8 cellular contexts compared by ENCODE assay signal in genomic region chr6:78867370-78868040, GRCh38. TPM values are rescaled to one million over a fixed set of nuclear protein-coding genes. Genes with fewer than 3 reads are reported as not detected.
A peak's percentile ranks its signal among the peaks of the same experiment; 100 is the strongest.
DNase-seq lines count a peak whose midpoint lies in the region; ATAC-seq and TF ChIP-seq lines count a peak whose summit lies in the region.

Gene IRAK1BP1 (plus strand): TSS chr6:78867551. CDS start chr6:78867577, 26 bp downstream.

- DNase-seq in GOT3 (lab: John Stamatoyannopoulos, UW) (peak; percentile 30), LoVo (ENCODE audit: low spot score) (peak; percentile 83), SHP77 (lab: John Stamatoyannopoulos, UW) (peak; percentile 86 to 87), activated gamma-delta T cell treated with Interleukin-2 at 50 U/mL for 16 hours (peak; percentile 71), substantia nigra (lab: John Stamatoyannopoulos, UW) (peak; percentile 4 to 86 (median 72))

- H3K4me1 ChIP-seq in ES-I3 (ENCODE audit: insufficient read depth, low read length) (no peaks in the 10 kb centered on the region), gastroesophageal sphincter (peaks cover 0 to 14% (median 0%) of the 10 kb centered on the region in 3 donors), neutrophil (ENCODE audit: control insufficient read depth in 1 of 2, insufficient read depth in 1 of 2, low read depth in 1 of 2, low read length in 1 of 2) (peaks cover 4 to 8% of the 10 kb centered on the region in 2 experiments)

- peak within 1 kb of the TSS; percentile 90 for H3K9ac ChIP-seq in ES-I3 (ENCODE audit: low read depth, low read length)

- ATAC-seq in gastroesophageal sphincter, result peak; percentile 93

- WGBS in gastroesophageal sphincter (ENCODE audit: low coverage in 1 of 2), 2 donors, result 0 to 1% methylated on average over 11 to 13 of the region's 48 CpGs

- H3K9me3 ChIP-seq in ES-I3 (ENCODE audit: control insufficient read depth, insufficient read depth, low read length) (no peaks in the 10 kb centered on the region), gastroesophageal sphincter (no peaks in the 10 kb centered on the region), neutrophil (no peaks in the 10 kb centered on the region)

- H3K36me3 ChIP-seq in ES-I3 (ENCODE audit: insufficient read depth, low read length) (no peaks in the 10 kb centered on the region), gastroesophageal sphincter (peaks cover 0 to 17% of the 10 kb centered on the region in 2 donors), neutrophil (no peaks in the 10 kb centered on the region)

- H3K27me3 ChIP-seq in gastroesophageal sphincter, result no peaks in the 10 kb centered on the region
- no peaks in the 10 kb centered on the region for H3K27me3 ChIP-seq in neutrophil

- H3K4me3 ChIP-seq in gastroesophageal sphincter (peak within 1 kb of the TSS; percentile 83 to 84), neutrophil (ENCODE audit: low read depth in 1 of 2, low read length in 1 of 2) (peak within 1 kb of the TSS; percentile 64 to 66)

- TF ChIP-seq CTCF in gastroesophageal sphincter (IDR thresholded peaks at IDR 0.05) (peak in 1 of 4 experiments; percentile 10), neutrophil (IDR thresholded peaks at IDR 0.05) (no peak)

- no peak for TF ChIP-seq EP300 in gastroesophageal sphincter (IDR thresholded peaks at IDR 0.05)

- no peak for TF ChIP-seq POLR2A in gastroesophageal sphincter (IDR thresholded peaks at IDR 0.05)

- peak within 1 kb of the TSS in 3 of 4 donors; percentile 52 to 74 (median 74) for H3K27ac ChIP-seq in gastroesophageal sphincter
- no peak within 1 kb of the TSS for H3K27ac ChIP-seq in neutrophil
- peak within 1 kb of the TSS; percentile 66 for H3K27ac ChIP-seq in substantia nigra (ENCODE audit: low read depth, low read length, poor library complexity, severe bottlenecking)

RNA-seq across cellular contexts. Expression of gene IRAK1BP1, which starts in this region (rescaled TPM):
- total RNA-seq in gastroesophageal sphincter, result 1 to 10 TPM; 3.1 to 6.1 (median 5.3) TPM

Comparison
In these comparisons a context has a peak if more than half of its experiments do, and no peak if none do; other contexts are left out.
1. DNase-seq: peak in every context shown above with its lines; median percentile 86 in SHP77; 83 in LoVo; 72 in substantia nigra; 71 in activated gamma-delta T cell treated with Interleukin-2 at 50 U/mL for 16 hours; 30 in GOT3.